In genomic region chr4:32455231-32455630, GRCh38 we compare ENCODE assay signal across 26 cellular contexts.
"Had no signal": no experiment of that assay in that cellular context is flagged by ENCODE, and none has a peak within 500 bp of the region (broad histone marks: within the 10 kb centered on the region; RNA-seq: fewer than 3 reads in every experiment).

No MANE protein-coding gene starts in this region.

- H3K27ac ChIP-seq: esophagus muscularis mucosa, parathyroid adenoma, psoas muscle, sigmoid colon, stomach, thyroid gland, upper lobe of left lung had no signal

- H3K27me3 ChIP-seq: esophagus muscularis mucosa, sigmoid colon, stomach, thyroid gland, upper lobe of left lung had no signal

- DNase-seq: activated B cell treated with CpG ODN at 0.5 μM for 24 hours; activated CD4-positive, alpha-beta T cell treated with anti-CD3 and anti-CD28 coated beads, Interleukin-2, amount 50 U/mL, for 1 hour; activated CD8-positive, alpha-beta memory T cell treated with anti-CD3 and anti-CD28 coated beads, Interleukin-2, amount 10 ng/mL, durations not matched to agents 7 days and 5 days; activated CD8-positive, alpha-beta T cell treated with anti-CD3 and anti-CD28 coated beads, Interleukin-2, amount 10 ng/mL, durations not matched to agents 7 days and 5 days; activated naive CD4-positive, alpha-beta T cell; activated T-cell treated with anti-CD3 and anti-CD28 coated beads, Interleukin-2, amount 50 U/mL, for 48 hours; aorta; dermis blood vessel endothelial cell; effector CD4-positive, alpha-beta T cell; left colon; midbrain; naive thymus-derived CD4-positive, alpha-beta T cell; nucleus accumbens; psoas muscle; sigmoid colon; small intestine; stimulated activated CD4-positive, alpha-beta T cell treated with anti-CD3 and anti-CD28 coated beads, Interleukin-1b, Interleukin-23, amount 100 ng/mL, for 48 hours; stimulated activated CD4-positive, alpha-beta T cell treated with anti-CD3 and anti-CD28 coated beads, Interleukin-4, amount 100 ng/mL, for 4 hours; stimulated activated CD8-positive, alpha-beta memory T cell treated with anti-CD3 and anti-CD28 coated beads, Interleukin-4, amount 100 ng/mL, for 48 hours; stimulated activated naive B cell treated with anti-CD40 and anti-IgM and Interleukin-4, amounts not matched to agents 10 μg/mL and 1 μg/mL and 100 μg/mL, for 72 hours; stomach; T-helper 17 cell; thyroid gland; upper lobe of left lung had no signal

- H3K79me2 ChIP-seq: parathyroid adenoma had no signal

- H3K9me3 ChIP-seq: esophagus muscularis mucosa, psoas muscle, sigmoid colon, stomach, thyroid gland, upper lobe of left lung had no signal

- H3K9ac ChIP-seq: parathyroid adenoma had no signal

- H3K36me3 ChIP-seq: esophagus muscularis mucosa, sigmoid colon, stomach, thyroid gland, upper lobe of left lung had no signal

- H2AFZ ChIP-seq: parathyroid adenoma had no signal

- H3K4me3 ChIP-seq: esophagus muscularis mucosa, psoas muscle, sigmoid colon, stomach, thyroid gland, upper lobe of left lung had no signal
